In the genomic region with DNA sequence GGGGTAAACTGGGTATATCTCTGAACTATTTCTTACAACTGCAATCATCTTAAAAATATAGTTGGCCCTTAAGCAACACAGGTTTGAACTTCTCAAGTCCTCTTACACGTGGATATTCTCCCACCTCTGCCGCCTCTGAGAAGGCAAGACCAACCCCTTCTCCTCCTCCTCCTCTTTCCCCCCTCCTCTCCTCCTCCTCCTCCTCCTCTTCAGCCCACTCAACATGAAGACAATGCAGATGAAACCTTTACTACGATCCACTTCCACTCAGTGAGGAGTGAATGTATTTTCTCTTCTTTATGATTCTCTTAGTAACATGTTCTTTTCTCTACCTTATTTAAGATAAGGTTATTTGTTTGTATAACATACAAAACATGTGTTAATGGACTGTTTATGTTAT, we compare ENCODE assay signal across 9 cellular contexts.
"Had no signal": no experiment of that assay in that cellular context is flagged by ENCODE, and none has a peak within 500 bp of the region (broad histone marks: within the 10 kb centered on the region; RNA-seq: fewer than 3 reads in every experiment).

No MANE protein-coding gene starts in this region.

- H3K27ac ChIP-seq: HL-60 had no signal

- DNase-seq: H9, HCEC 1CT, HFFc6, IMR-90 had no signal

- ATAC-seq: GM23338, K562 had no signal

- FAIRE-seq: H1, H54, K562 had no signal

- H2AFZ ChIP-seq: GM23338 had no signal

- H3K4me3 ChIP-seq: GM23338, K562 had no signal

- H3K4me2 ChIP-seq: GM23338 had no signal
